ENCODE assay signal across 14 cellular contexts in genomic region chr9:37746448-37747270, GRCh38. TPM values are rescaled to one million over a fixed set of nuclear protein-coding genes. Genes with fewer than 3 reads are reported as not detected.
DNase-seq lines count a peak whose midpoint lies in the region; ATAC-seq and TF ChIP-seq lines count a peak whose summit lies in the region.
"Had no signal": no experiment of that assay in that cellular context is flagged by ENCODE, and none has a peak within 500 bp of the region (broad histone marks: within the 10 kb centered on the region; RNA-seq: fewer than 3 reads in every experiment).

No MANE protein-coding gene starts in this region.

- H3K27me3 Mint-ChIP-seq in brain, result peaks cover 6% of the 10 kb centered on the region

- H3K36me3 Mint-ChIP-seq in brain, result no peaks in the 10 kb centered on the region
- H3K36me3 Mint-ChIP-seq: activated CD8-positive, alpha-beta memory T cell treated with anti-CD3 and anti-CD28 coated beads, Interleukin-2, amount 10 ng/mL, durations not matched to agents 7 days and 5 days; natural killer cell treated with Interleukin-12 subunit alpha and Interleukin-12 subunit beta and Interleukin-15 and Interleukin-18, amount 100 ng/mL, for 72 hours; stimulated activated effector memory CD8-positive, alpha-beta T cell treated with anti-CD3 and anti-CD28 coated beads, Interleukin-12 subunit alpha, Interleukin-12 subunit beta, amount 100 ng/mL, for 72 hours had no signal

- H3K4me2 ChIP-seq in parathyroid adenoma (ENCODE audit: low read length), result no peak overlapping the region

- peaks cover 8% of the 10 kb centered on the region for H3K4me1 Mint-ChIP-seq in brain
- H3K4me1 Mint-ChIP-seq: activated CD8-positive, alpha-beta memory T cell treated with anti-CD3 and anti-CD28 coated beads, Interleukin-2, amount 10 ng/mL, durations not matched to agents 7 days and 5 days; stimulated activated effector memory CD8-positive, alpha-beta T cell treated with anti-CD3 and anti-CD28 coated beads, Interleukin-12 subunit alpha, Interleukin-12 subunit beta, amount 100 ng/mL, for 72 hours had no signal

- TF ChIP-seq CTCF in brain (conservative IDR thresholded peaks at IDR 0.05) (no peak), parathyroid adenoma (IDR thresholded peaks at IDR 0.05) (no peak)

- no peaks in the 10 kb centered on the region for H3K9me3 Mint-ChIP-seq in brain
- H3K9me3 Mint-ChIP-seq: natural killer cell treated with Interleukin-12 subunit alpha and Interleukin-12 subunit beta and Interleukin-15 and Interleukin-18, amount 100 ng/mL, for 72 hours; stimulated activated effector memory CD8-positive, alpha-beta T cell treated with anti-CD3 and anti-CD28 coated beads, Interleukin-12 subunit alpha, Interleukin-12 subunit beta, amount 100 ng/mL, for 72 hours had no signal

- H3K4me3 ChIP-seq in MG63 (no peak overlapping the region), parathyroid adenoma (ENCODE audit: low read depth, low read length) (no peak overlapping the region), HAP-1 (no peak overlapping the region)
- H3K4me3 ChIP-seq: esophagus squamous epithelium had no signal

- H3K4me3 Mint-ChIP-seq in brain, result no peak overlapping the region
- H3K4me3 Mint-ChIP-seq: activated CD8-positive, alpha-beta memory T cell treated with anti-CD3 and anti-CD28 coated beads, Interleukin-2, amount 10 ng/mL, durations not matched to agents 7 days and 5 days; natural killer cell treated with Interleukin-12 subunit alpha and Interleukin-12 subunit beta and Interleukin-15 and Interleukin-18, amount 100 ng/mL, for 72 hours; stimulated activated effector memory CD8-positive, alpha-beta T cell treated with anti-CD3 and anti-CD28 coated beads, Interleukin-12 subunit alpha, Interleukin-12 subunit beta, amount 100 ng/mL, for 72 hours had no signal

- no peak for ATAC-seq in GM21526 (IDR thresholded peaks at IDR 0.05; ENCODE audit: low FRiP score, unreplicated experiment)

- H2AFZ ChIP-seq in parathyroid adenoma, result peak overlapping the region; percentile 5

- no peak overlapping the region for H3K9ac ChIP-seq in parathyroid adenoma

- H3K9me3 ChIP-seq in MG63 (no peaks in the 10 kb centered on the region), parathyroid adenoma (ENCODE audit: control insufficient read depth, low read length) (no peaks in the 10 kb centered on the region), HAP-1 (no peaks in the 10 kb centered on the region)
- H3K9me3 ChIP-seq: Caco-2, esophagus squamous epithelium had no signal

- no peaks in the 10 kb centered on the region for H3K79me2 ChIP-seq in parathyroid adenoma

- H3K27ac ChIP-seq in parathyroid adenoma, result no peak overlapping the region
- H3K27ac ChIP-seq: brain microvascular endothelial cell, esophagus squamous epithelium had no signal

- no peaks in the 10 kb centered on the region for H3K36me3 ChIP-seq in MG63
- H3K36me3 ChIP-seq in parathyroid adenoma (ENCODE audit: control insufficient read depth, insufficient read depth, low read length), result no peaks in the 10 kb centered on the region
- no peaks in the 10 kb centered on the region for H3K36me3 ChIP-seq in HAP-1 (replicated peaks)
- H3K36me3 ChIP-seq: brain microvascular endothelial cell, esophagus squamous epithelium had no signal

- H3K4me1 ChIP-seq in parathyroid adenoma (no peaks in the 10 kb centered on the region), HAP-1 (no peaks in the 10 kb centered on the region)
- H3K4me1 ChIP-seq: Caco-2, esophagus squamous epithelium had no signal

- peak; percentile 82 for DNase-seq in ELR (ENCODE audit: low read depth)
- DNase-seq in MG63, result peak; percentile 23
- DNase-seq in NCI-H226, result no peak
- DNase-seq in D341Med (ENCODE audit: low spot score), result no peak
- DNase-seq in HAP-1 (ENCODE audit: low spot score in 2 of 2), result no peak
- DNase-seq: esophagus squamous epithelium had no signal

- H3K27ac Mint-ChIP-seq in brain, result peak overlapping the region in 4 of 5 experiments; percentile 9 to 63 (median 48)
- H3K27ac Mint-ChIP-seq: activated CD8-positive, alpha-beta memory T cell treated with anti-CD3 and anti-CD28 coated beads, Interleukin-2, amount 10 ng/mL, durations not matched to agents 7 days and 5 days; natural killer cell treated with Interleukin-12 subunit alpha and Interleukin-12 subunit beta and Interleukin-15 and Interleukin-18, amount 100 ng/mL, for 72 hours; stimulated activated effector memory CD8-positive, alpha-beta T cell treated with anti-CD3 and anti-CD28 coated beads, Interleukin-12 subunit alpha, Interleukin-12 subunit beta, amount 100 ng/mL, for 72 hours had no signal

- H3K27me3 ChIP-seq in MG63 (no peaks in the 10 kb centered on the region), parathyroid adenoma (ENCODE audit: control insufficient read depth, insufficient read depth, low read length) (no peaks in the 10 kb centered on the region), HAP-1 (ENCODE audit: low read depth) (no peaks in the 10 kb centered on the region)
- H3K27me3 ChIP-seq: brain microvascular endothelial cell, esophagus squamous epithelium had no signal

- in situ Hi-C loops in HAP-1 (cut with MboI; ENCODE audit: low sequenced_read_pairs), result no loop called here

RNA-seq across cellular contexts. Expression of gene TRMT10B, which starts 6.9 kb away (rescaled TPM):
- 1.5 and 5.1 TPM in 2 replicates for total RNA-seq in MG63 (2014; rRNA removed; shearing (Covaris generic); ENCODE audit: low replicate concordance)
- 7.0 TPM for polyA plus RNA-seq in brain (ENCODE audit: insufficient read depth, low read depth, low replicate concordance)

RNA-seq across cellular contexts. Expression of gene EXOSC3, which starts 38.2 kb away (rescaled TPM):
- 32.9 and 37.9 TPM in 2 replicates for total RNA-seq in MG63 (2014; rRNA removed; shearing (Covaris generic); ENCODE audit: low replicate concordance)
- 38.9 TPM for polyA plus RNA-seq in brain (ENCODE audit: insufficient read depth, low read depth, low replicate concordance)

RNA-seq across cellular contexts. Expression of gene DCAF10, which starts 53.9 kb away (rescaled TPM):
- 6.7 and 12.2 TPM in 2 replicates for total RNA-seq in MG63 (2014; rRNA removed; shearing (Covaris generic); ENCODE audit: low replicate concordance)
- 25.3 TPM for polyA plus RNA-seq in brain (ENCODE audit: insufficient read depth, low read depth, low replicate concordance)

Comparison
In these comparisons a context has a peak if more than half of its experiments do, and no peak if none do; other contexts are left out.
1. DNase-seq: peak in ELR (single experiment) and MG63 (single experiment); none in NCI-H226 (single experiment), D341Med (single experiment) and HAP-1 (0 of 2).